22 cellular contexts compared by ENCODE assay signal in the genomic region with DNA sequence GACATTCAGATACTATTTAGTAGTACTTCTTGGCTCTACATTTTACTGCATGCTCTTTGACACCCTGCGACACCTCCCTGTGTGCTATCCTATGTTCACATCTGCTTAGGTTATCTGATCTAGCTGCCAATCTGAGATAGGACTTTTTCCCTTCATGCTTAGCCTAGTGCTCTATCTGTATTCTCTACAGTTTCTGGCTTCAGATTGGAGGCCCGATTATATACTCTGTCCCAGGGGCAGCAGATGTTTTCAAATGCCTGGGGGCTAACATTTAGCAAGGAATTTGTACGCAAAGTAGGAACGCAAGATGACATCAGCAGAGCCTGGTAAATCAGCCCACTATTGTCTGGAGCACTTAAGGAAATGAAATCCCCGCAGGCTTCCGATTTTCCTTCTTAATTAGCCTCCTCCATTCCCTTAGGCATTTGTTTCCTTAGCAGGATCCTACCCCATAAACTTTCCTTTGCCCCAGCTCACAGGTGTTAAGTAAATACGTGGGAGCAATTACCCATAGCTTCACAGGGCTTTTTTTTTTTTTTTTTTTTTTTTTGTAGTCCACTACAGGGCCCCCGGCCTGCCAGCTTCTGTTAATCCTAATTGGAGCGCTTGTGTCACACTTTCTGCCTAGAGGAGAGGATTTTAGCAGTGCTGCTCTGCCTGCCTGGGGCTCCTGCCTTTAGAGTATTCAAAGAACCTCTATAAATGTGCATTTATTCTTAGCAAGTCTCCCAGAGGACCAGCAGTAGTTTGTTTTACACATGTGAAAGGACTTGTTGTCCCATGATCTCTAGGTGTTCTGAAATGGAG.
DNase-seq lines count a peak whose midpoint lies in the region; FAIRE-seq and TF ChIP-seq lines count a peak whose summit lies in the region.
"Had no signal": no experiment of that assay in that cellular context is flagged by ENCODE, and none has a peak within 500 bp of the region (broad histone marks: within the 10 kb centered on the region; RNA-seq: fewer than 3 reads in every experiment).

No MANE protein-coding gene starts in this region.

- H3K27ac ChIP-seq in A673 (ENCODE audit: low read depth, low read length, poor library complexity, severe bottlenecking) (no peak overlapping the region), breast epithelium (no peak overlapping the region)
- H3K27ac ChIP-seq: BLaER1, brain microvascular endothelial cell, colonic mucosa, KMS-11, PC-9 had no signal

- FAIRE-seq in D721Med (lab: Jason Lieb, UNC), result no peak
- FAIRE-seq: urothelium cell line had no signal

- TF ChIP-seq CTCF in A673 (conservative IDR thresholded peaks at IDR 0.05; ENCODE audit: low read depth, low read length), result no peak
- no peak for TF ChIP-seq CTCF in D721Med (IDR thresholded peaks at IDR 0.05; ENCODE audit: insufficient read depth, missing control alignments)
- TF ChIP-seq CTCF in breast epithelium (IDR thresholded peaks at IDR 0.05), result no peak

- no TSS peak for BruUV-seq in A673 (replicated peaks; lab: Mats Ljungman, UMichigan)

- peak; percentile 77 for DNase-seq in A673 (ENCODE audit: low spot score)
- DNase-seq in M059J (ENCODE audit: low read depth), result peak; percentile 14
- DNase-seq in T1000 (lab: John Stamatoyannopoulos, UW), result peak; percentile 67
- peak; percentile 97 for DNase-seq in islet precursor cell
- no peak for DNase-seq in NCI-H1105 (lab: John Stamatoyannopoulos, UW)
- no peak for DNase-seq in D721Med (ENCODE audit: insufficient read length, low spot score)
- no peak for DNase-seq in breast epithelium (ENCODE audit: low spot score in 2 of 2)
- no peak for DNase-seq in NCI-H2227 (lab: John Stamatoyannopoulos, UW; ENCODE audit: unreplicated experiment)
- DNase-seq: 8988T; activated CD4-positive, alpha-beta T cell treated with anti-CD3 and anti-CD28 coated beads for 1 hour; activated naive CD8-positive, alpha-beta T cell treated with anti-CD3 and anti-CD28 coated beads, Interleukin-2, amount 10 ng/mL, durations not matched to agents 7 days and 5 days; brain microvascular endothelial cell; Calu3; colonic mucosa; GF-D8; kidney glomerular epithelial cell; NCI-H2107; PC-9; T-helper 9 cell had no signal

- CTCF ChIA-PET in A673 (lab: Charles Lee), result interaction anchor here (0.7 kb wide), 1 partner anchor 461 kb away, joined by 10 read pairs; no protein-coding TSS in a partner anchor

- H3K27me3 ChIP-seq in A673 (replicated peaks; ENCODE audit: insufficient read depth, low read depth, low read length, poor library complexity) (no peaks in the 10 kb centered on the region), breast epithelium (no peaks in the 10 kb centered on the region)
- H3K27me3 ChIP-seq: BLaER1, brain microvascular endothelial cell, colonic mucosa had no signal

- POLR2A ChIA-PET in A673 (lab: Charles Lee; ENCODE audit: low non-redundant PET), result no interaction called here

- TF ChIP-seq POLR2A in breast epithelium (IDR thresholded peaks at IDR 0.05), result no peak

- no peak overlapping the region for H3K4me3 ChIP-seq in A673 (ENCODE audit: low read depth, low read length, poor library complexity, severe bottlenecking)
- H3K4me3 ChIP-seq in breast epithelium, result no peak overlapping the region
- H3K4me3 ChIP-seq: BLaER1, colonic mucosa, PC-9 had no signal

- H3K9me3 ChIP-seq in A673 (ENCODE audit: low read depth, low read length, poor library complexity, severe bottlenecking), result no peaks in the 10 kb centered on the region
- H3K9me3 ChIP-seq in breast epithelium, result no peaks in the 10 kb centered on the region
- H3K9me3 ChIP-seq: BLaER1, colonic mucosa had no signal

- H3K36me3 ChIP-seq in A673 (ENCODE audit: insufficient read depth, low read length, poor library complexity, severe bottlenecking) (no peaks in the 10 kb centered on the region), breast epithelium (no peaks in the 10 kb centered on the region)
- H3K36me3 ChIP-seq: BLaER1, brain microvascular endothelial cell, colonic mucosa had no signal

- intact Hi-C loops in A673 (cut with micrococcal nuclease; ENCODE audit: unreplicated experiment) (no loop called here), breast epithelium (cut with DNase I; ENCODE audit: low total_unique reads) (no loop called here)

- peaks cover 18% of the 10 kb centered on the region for H3K4me1 ChIP-seq in A673 (ENCODE audit: insufficient read depth, low read length, poor library complexity, severe bottlenecking)
- no peaks in the 10 kb centered on the region for H3K4me1 ChIP-seq in breast epithelium
- H3K4me1 ChIP-seq: BLaER1, colonic mucosa had no signal

Comparison
In these comparisons a context has a peak if more than half of its experiments do, and no peak if none do; other contexts are left out.
1. DNase-seq: peak in A673 (single experiment), M059J (single experiment), T1000 (single experiment) and islet precursor cell (single experiment); none in NCI-H1105 (single experiment), D721Med (single experiment), breast epithelium (0 of 2) and NCI-H2227 (single experiment).